In genomic region chr21:34718529-34718928, GRCh38 we compare ENCODE assay signal across 3 cellular contexts. TPM values are rescaled to one million over a fixed set of nuclear protein-coding genes. Genes with fewer than 3 reads are reported as not detected.
"Had no signal": no experiment of that assay in that cellular context is flagged by ENCODE, and none has a peak within 500 bp of the region (broad histone marks: within the 10 kb centered on the region; RNA-seq: fewer than 3 reads in every experiment).

No MANE protein-coding gene starts in this region.

RNA-seq across cellular contexts. Expression of gene CLIC6, which starts 49.7 kb away (rescaled TPM):
- total RNA-seq: LHCN-M2, MCF 10A, NCI-H460 had no signal
